8 cellular contexts compared by ENCODE assay signal in the genomic region with DNA sequence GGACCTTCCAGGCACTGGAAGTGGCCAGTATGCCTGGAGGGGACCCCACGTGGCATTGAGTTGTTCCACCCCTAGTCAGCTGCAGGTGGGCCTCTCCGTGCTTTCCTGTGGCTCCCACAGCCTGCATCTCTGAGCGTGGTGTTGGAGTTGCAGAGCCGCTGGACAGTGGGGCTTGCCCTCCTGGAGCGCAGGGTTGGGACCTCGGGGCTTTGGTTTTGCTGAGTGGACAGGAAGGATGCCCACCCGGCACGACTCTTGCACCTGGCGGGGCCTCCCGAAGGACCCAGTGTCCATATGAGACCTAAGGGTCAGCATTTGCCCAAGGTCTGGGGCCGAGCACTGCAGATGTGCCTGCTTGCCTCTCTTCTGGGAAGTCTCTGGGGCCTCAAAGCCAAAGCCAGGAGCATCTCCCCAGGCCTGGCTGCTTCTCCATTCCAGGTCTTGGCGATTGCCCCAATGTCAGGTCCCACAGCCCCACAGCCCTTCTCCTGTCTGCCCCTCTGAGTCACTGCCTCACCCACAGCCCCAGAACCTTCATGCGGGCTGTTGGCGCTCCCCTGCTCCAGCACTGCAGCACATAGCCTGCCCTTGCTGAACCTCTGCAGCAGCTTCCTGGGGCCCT. TPM values are rescaled to one million over a fixed set of nuclear protein-coding genes. Genes with fewer than 3 reads are reported as not detected.
DNase-seq lines count a peak whose midpoint lies in the region; ATAC-seq and TF ChIP-seq lines count a peak whose summit lies in the region.

No MANE protein-coding gene starts in this region.

- H3K9ac ChIP-seq in neuronal stem cell (ENCODE audit: low read depth, low read length, poor library complexity) = no peak overlapping the region

- H3K27ac ChIP-seq in neuronal stem cell (replicated peaks; ENCODE audit: low read length) = no peak overlapping the region

- POLR2A ChIA-PET in Caco-2 (lab: Charles Lee) = no interaction called here

- no peak overlapping the region for H2BK5ac ChIP-seq in neuronal stem cell (ENCODE audit: low read length)

- H3K79me1 ChIP-seq in neuronal stem cell (ENCODE audit: low read depth, low read length) = peaks cover 14% of the 10 kb centered on the region

- no peak overlapping the region for H3K4me2 ChIP-seq in neuronal stem cell (ENCODE audit: insufficient read depth, low read length, poor library complexity, severe bottlenecking)

- no peak overlapping the region for H3K23ac ChIP-seq in neuronal stem cell (ENCODE audit: low read depth, low read length, poor library complexity)

- H2BK12ac ChIP-seq in neuronal stem cell (ENCODE audit: low read length) = no peak overlapping the region

- DNase-seq in Caco-2 (no peak), NB4 (ENCODE audit: low read depth) (peak; percentile 71), ecto neural progenitor cell (ENCODE audit: low spot score) (peak; percentile 45), neuronal stem cell (ENCODE audit: low spot score) (no peak), NCI-H524 treated with DMSO at 0.1 percent for 48 hours (lab: John Stamatoyannopoulos, UW) (no peak), NCI-H2196 (lab: John Stamatoyannopoulos, UW; ENCODE audit: unreplicated experiment) (no peak), HT-29 (ENCODE audit: low spot score) (no peak)

- no peaks in the 10 kb centered on the region for H3K9me3 Mint-ChIP-seq in Caco-2 (ENCODE audit: unreplicated experiment)

- H3K4me3 ChIP-seq in Caco-2 (ENCODE audit: low read depth, low read length) (peak overlapping the region; percentile 93), NB4 (ENCODE audit: low read depth, low read length) (no peak overlapping the region), neuronal stem cell (ENCODE audit: low read length in 2 of 2) (peak overlapping the region in 1 of 2 donors; percentile 91)

- H3K4me3 Mint-ChIP-seq in Caco-2 (ENCODE audit: unreplicated experiment) = peak overlapping the region; percentile 92

- peaks cover 8% of the 10 kb centered on the region for H3K36me3 Mint-ChIP-seq in Caco-2 (ENCODE audit: insufficient read depth, unreplicated experiment)

- H3K18ac ChIP-seq in neuronal stem cell (ENCODE audit: low read length) = no peak overlapping the region

- TF ChIP-seq CTCF in Caco-2 (IDR thresholded peaks at IDR 0.05; ENCODE audit: insufficient read depth in 1 of 2, low read depth in 1 of 2, low read length in 1 of 2, severe bottlenecking in 1 of 2, unreplicated experiment in 1 of 2) (no peak), NB4 (IDR thresholded peaks at IDR 0.05; ENCODE audit: low read depth, low read length) (no peak)

- H3K9me3 ChIP-seq in Caco-2 (no peaks in the 10 kb centered on the region), neuronal stem cell (replicated peaks in 1 of 2; ENCODE audit: control insufficient read depth in 2 of 2, insufficient read depth in 1 of 2, low read depth in 1 of 2, low read length in 2 of 2) (peaks cover 0 to 2% of the 10 kb centered on the region in 2 donors)

- no peak overlapping the region for H4K8ac ChIP-seq in neuronal stem cell (ENCODE audit: low read depth, low read length)

- CTCF ChIA-PET in Caco-2 (lab: Charles Lee) = no interaction called here

- peak overlapping the region; percentile 50 for H2BK120ac ChIP-seq in neuronal stem cell (ENCODE audit: low read depth, low read length)

- ATAC-seq in GM21825 (IDR thresholded peaks at IDR 0.05; ENCODE audit: unreplicated experiment) = no peak

- H3K4me1 ChIP-seq in Caco-2 = no peaks in the 10 kb centered on the region; the same call in 1 of the 2 replicates
- H3K4me1 ChIP-seq in neuronal stem cell (ENCODE audit: control insufficient read depth in 2 of 2, insufficient read depth in 1 of 2, low read depth in 1 of 2, low read length in 2 of 2) = peaks cover 7 to 19% of the 10 kb centered on the region in 2 donors

- H4K91ac ChIP-seq in neuronal stem cell (ENCODE audit: low read depth, low read length, poor library complexity) = no peak overlapping the region

- H3K27me3 Mint-ChIP-seq in Caco-2 (ENCODE audit: insufficient read depth, unreplicated experiment) = no peaks in the 10 kb centered on the region

- H3K27me3 ChIP-seq in Caco-2 (replicated peaks; ENCODE audit: control insufficient read depth, insufficient read depth, low read length) (no peaks in the 10 kb centered on the region), neuronal stem cell (ENCODE audit: control insufficient read depth in 3 of 3, insufficient read depth in 3 of 3, low read depth in 1 of 3, low read length in 3 of 3) (peaks cover 0 to 25% (median 8%) of the 10 kb centered on the region in 3 experiments)

- H3K14ac ChIP-seq in neuronal stem cell (ENCODE audit: low read length) = peak overlapping the region; percentile 94

- intact Hi-C loops in Caco-2 (cut with micrococcal nuclease; ENCODE audit: unreplicated experiment) = no loop called here

- no CpG with 5 or more reads among the region's 14 CpGs for WGBS in neuronal stem cell (ENCODE audit: extremely low coverage in 2 of 2, insufficient read length in 2 of 2, insufficient replicate concordance in 1 of 2), 2 donors

- H2AK5ac ChIP-seq in neuronal stem cell (ENCODE audit: low read depth, low read length) = peak overlapping the region; percentile 86

- no peak overlapping the region for H2AFZ ChIP-seq in neuronal stem cell (ENCODE audit: low read length)

- H3K36me3 ChIP-seq in Caco-2 (ENCODE audit: control insufficient read depth, insufficient read depth, low read length) (no peaks in the 10 kb centered on the region), neuronal stem cell (replicated peaks in 1 of 2; ENCODE audit: control insufficient read depth in 2 of 2, insufficient read depth in 2 of 2, low read length in 2 of 2) (peaks cover 0 to 3% of the 10 kb centered on the region in 2 donors)

- no peaks in the 10 kb centered on the region for H3K4me1 Mint-ChIP-seq in Caco-2 (ENCODE audit: low read depth, unreplicated experiment)

- H3K4ac ChIP-seq in neuronal stem cell (ENCODE audit: low read length) = no peak overlapping the region

- H2BK15ac ChIP-seq in neuronal stem cell (ENCODE audit: low read length) = no peak overlapping the region

- H3K27ac Mint-ChIP-seq in Caco-2 (ENCODE audit: unreplicated experiment) = peak overlapping the region; percentile 69

- no peak for TF ChIP-seq POLR2A in NB4 (IDR thresholded peaks at IDR 0.05; ENCODE audit: extremely low read depth, insufficient read length)

- BruUV-seq in Caco-2 (replicated peaks; lab: Mats Ljungman, UMichigan) = TSS peak; percentile 9

RNA-seq across cellular contexts. Expression of gene PACS2, which starts 1.5 kb away (rescaled TPM):
- 58.1 and 60.0 TPM in 2 replicates for total RNA-seq in Caco-2 (2022)
- polyA plus RNA-seq in neuronal stem cell (2013, experiment 1 of 2) = 33.5 TPM
- polyA plus RNA-seq in neuronal stem cell (2013, experiment 2 of 2) = 32.3 TPM
- 65.6 and 65.7 TPM in 2 replicates for total RNA-seq in HT-29 (2014; rRNA removed; shearing (Covaris generic))

RNA-seq across cellular contexts. Expression of gene BRF1, which starts 15.3 kb away (rescaled TPM):
- total RNA-seq in Caco-2 (2022) = 41.6 and 43.6 TPM in 2 replicates
- polyA plus RNA-seq in neuronal stem cell (2013, experiment 1 of 2) = 14.0 TPM
- 14.3 TPM for polyA plus RNA-seq in neuronal stem cell (2013, experiment 2 of 2)
- 46.6 and 50.2 TPM in 2 replicates for total RNA-seq in HT-29 (2014; rRNA removed; shearing (Covaris generic))

Comparison
In these comparisons a context has a peak if more than half of its experiments do, and no peak if none do; other contexts are left out.
1. DNase-seq: peak in NB4 (single experiment) and ecto neural progenitor cell (single experiment); none in Caco-2 (0 of 2), neuronal stem cell (single experiment), NCI-H524 treated with DMSO at 0.1 percent for 48 hours (single experiment), NCI-H2196 (single experiment) and HT-29 (single experiment).